ENCODE assay signal across 8 cellular contexts in genomic region chr1:19312782-19313635, GRCh38. TPM values are rescaled to one million over a fixed set of nuclear protein-coding genes. Genes with fewer than 3 reads are reported as not detected.
DNase-seq lines count a peak whose midpoint lies in the region; ATAC-seq, FAIRE-seq and TF ChIP-seq lines count a peak whose summit lies in the region.

No MANE protein-coding gene starts in this region.

- TF ChIP-seq POLR2A in HepG2 (IDR thresholded peaks at IDR 0.05; ENCODE audit: insufficient read depth in 1 of 2, low read depth in 2 of 2, low read length in 2 of 2): no peak

- no peaks in the 10 kb centered on the region for H3K9me3 Mint-ChIP-seq in activated CD4-positive, alpha-beta T cell treated with anti-CD3 and anti-CD28 coated beads, Interleukin-2, amount 10 ng/mL, durations not matched to agents 7 days and 5 days

- H3K4me1 Mint-ChIP-seq in activated CD4-positive, alpha-beta T cell treated with anti-CD3 and anti-CD28 coated beads, Interleukin-2, amount 10 ng/mL, durations not matched to agents 7 days and 5 days: peaks cover 43% of the 10 kb centered on the region

- no peak for FAIRE-seq in HepG2 (lab: Jason Lieb, UNC)

- H3K4me2 ChIP-seq in HepG2 (ENCODE audit: low read depth, low read length): peak overlapping the region; percentile 98

- CTCF ChIA-PET in activated CD4-positive, alpha-beta T cell treated with anti-CD3 and anti-CD28 coated beads, Interleukin-2, amount 10 ng/mL, durations not matched to agents 7 days and 5 days (lab: Charles Lee): interaction anchor here (0.8 kb wide), 1 partner anchor 148 kb away, joined by 3 read pairs; no protein-coding TSS in a partner anchor
- CTCF ChIA-PET in HepG2 (lab: Yijun Ruan, JAX; ENCODE audit: low intra/inter-chr PET ratio, low total read pairs): no interaction called here

- TF ChIP-seq RAD21 in HepG2 (CRISPR knock-in tag; IDR thresholded peaks at IDR 0.05): no peak

- DNase-seq in activated CD4-positive, alpha-beta T cell treated with anti-CD3 and anti-CD28 coated beads, Interleukin-2, amount 10 ng/mL, durations not matched to agents 7 days and 5 days: no peak
- no peak for DNase-seq in activated CD4-positive, alpha-beta T cell treated with anti-CD3 and anti-CD28 coated beads for 48 hours
- no peak for DNase-seq in ascending aorta (ENCODE audit: low spot score in 2 of 2)
- DNase-seq in HepG2 (ENCODE audit: low spot score): no peak
- no peak for DNase-seq in stimulated activated CD4-positive, alpha-beta T cell treated with anti-CD3 and anti-CD28 coated beads, Interleukin-12 subunit alpha, Interleukin-12 subunit beta, amount 100 ng/mL, for 4 hours

- H3K79me2 ChIP-seq in HepG2 (ENCODE audit: insufficient read depth, low read length): peaks cover 27% of the 10 kb centered on the region

- POLR2A ChIA-PET in activated CD4-positive, alpha-beta T cell treated with anti-CD3 and anti-CD28 coated beads, Interleukin-2, amount 10 ng/mL, durations not matched to agents 7 days and 5 days (lab: Charles Lee): interaction anchor here (0.7 kb wide), 1 partner anchor 151 kb away, joined by 3 read pairs; no protein-coding TSS in a partner anchor
- POLR2A ChIA-PET in HepG2 (lab: Yijun Ruan, JAX): interaction anchor here (0.5 to 4.7 kb wide), 18 partner anchors 11 to 341 kb away, joined by 3 to 21 read pairs (median 3); partner anchors contain the start of genes EMC1 and MRTO4

- H3K36me3 ChIP-seq in ascending aorta (peaks cover 3 to 6% of the 10 kb centered on the region in 2 donors), HepG2 (replicated peaks in 1 of 2; ENCODE audit: control insufficient read depth in 1 of 2, insufficient read depth in 2 of 2, low read length in 2 of 2) (peaks cover 6 to 21% of the 10 kb centered on the region in 2 experiments; a peak in 4 of 5 replicates)

- ATAC-seq in HG03354 (IDR thresholded peaks at IDR 0.05; ENCODE audit: poor library complexity, severe bottlenecking, unreplicated experiment) (peak; percentile 12), HepG2 (no peak), GM19397 (IDR thresholded peaks at IDR 0.05; ENCODE audit: unreplicated experiment) (no peak)

- peak overlapping the region; percentile 69 for H3K27ac Mint-ChIP-seq in activated CD4-positive, alpha-beta T cell treated with anti-CD3 and anti-CD28 coated beads, Interleukin-2, amount 10 ng/mL, durations not matched to agents 7 days and 5 days

- TF ChIP-seq EP300 in HepG2 (IDR thresholded peaks at IDR 0.05; ENCODE audit: low read depth in 2 of 2, low read length in 2 of 2) (no peak), HepG2 (CRISPR knock-in tag; IDR thresholded peaks at IDR 0.05; ENCODE audit: borderline replicate concordance) (no peak)

- peaks cover 4% of the 10 kb centered on the region for H3K36me3 Mint-ChIP-seq in activated CD4-positive, alpha-beta T cell treated with anti-CD3 and anti-CD28 coated beads, Interleukin-2, amount 10 ng/mL, durations not matched to agents 7 days and 5 days (ENCODE audit: low read depth)

- no peaks in the 10 kb centered on the region; the same call in 1 of the 2 replicates for H4K20me1 ChIP-seq in HepG2 (ENCODE audit: insufficient read depth, low read length)

- 33% methylated on average over 18 of the region's 20 CpGs for WGBS in HepG2 (ENCODE audit: low lambda C conversion rate)

- no peaks in the 10 kb centered on the region for H3K27me3 ChIP-seq in ascending aorta
- H3K27me3 ChIP-seq in HepG2 (ENCODE audit: control insufficient read depth in 1 of 2, insufficient read depth in 2 of 2, low read length in 2 of 2): no peaks in the 10 kb centered on the region; a peak in 1 of 5 replicates

- peak overlapping the region; percentile 78 for H3K4me3 Mint-ChIP-seq in activated CD4-positive, alpha-beta T cell treated with anti-CD3 and anti-CD28 coated beads, Interleukin-2, amount 10 ng/mL, durations not matched to agents 7 days and 5 days

- intact Hi-C loops in ascending aorta (cut with DNase I) (loop anchor here (1.0 to 10.0 kb wide), 5 partner anchors 76 to 388 kb away; partner anchors contain the start of genes CAPZB and NBL1), HepG2 (cut with micrococcal nuclease; ENCODE audit: unreplicated experiment) (no loop called here)

- TF ChIP-seq CTCF in ascending aorta (IDR thresholded peaks at IDR 0.05) (no peak), HepG2 (CRISPR knock-in tag; IDR thresholded peaks at IDR 0.05) (no peak)

- H3K4me1 ChIP-seq in ascending aorta: peaks cover 0 to 13% of the 10 kb centered on the region in 2 donors
- H3K4me1 ChIP-seq in HepG2 (ENCODE audit: insufficient read depth, low read length): peaks cover 64% of the 10 kb centered on the region

- H3K27me3 Mint-ChIP-seq in activated CD4-positive, alpha-beta T cell treated with anti-CD3 and anti-CD28 coated beads, Interleukin-2, amount 10 ng/mL, durations not matched to agents 7 days and 5 days: no peaks in the 10 kb centered on the region

- H3K4me3 ChIP-seq in ascending aorta (peak overlapping the region; percentile 71 to 96), HepG2 (replicated peaks in 1 of 3; ENCODE audit: insufficient read depth in 1 of 3, low read depth in 2 of 3, low read length in 3 of 3) (peak overlapping the region; percentile 70 to 95 (median 83))

- TSS peak; percentile 67 for BruUV-seq in HepG2 (replicated peaks; lab: Mats Ljungman, UMichigan)

- H2AFZ ChIP-seq in HepG2 (ENCODE audit: low read length): no peak overlapping the region

- in situ Hi-C loops in HepG2 (cut with HindIII; ENCODE audit: extremely low pct_ligation_motif_present, low pct_unique_long_range_greater_than_20kb): no loop called here

- peak overlapping the region; percentile 97 for H3K9ac ChIP-seq in HepG2 (ENCODE audit: insufficient read depth, low read depth, low read length)

- H3K9me3 ChIP-seq in ascending aorta: no peaks in the 10 kb centered on the region
- H3K9me3 ChIP-seq in HepG2 (ENCODE audit: low read length): no peaks in the 10 kb centered on the region

- H3K27ac ChIP-seq in ascending aorta (peak overlapping the region; percentile 83 to 93), HepG2 (ENCODE audit: extremely low read length, insufficient read depth, low read length) (peak overlapping the region; percentile 83), temporal lobe (ENCODE audit: low read depth, low read length) (peak overlapping the region; percentile 74)

RNA-seq across cellular contexts. Expression of gene SLC66A1, which starts 0.9 kb away (rescaled TPM):
- 1 to 10 TPM; 4.9 to 5.3 TPM for total RNA-seq in activated CD4-positive, alpha-beta T cell treated with anti-CD3 and anti-CD28 coated beads, Interleukin-2, amount 10 ng/mL, durations not matched to agents 7 days and 5 days
- 11.1 TPM for total RNA-seq in ascending aorta
- total RNA-seq in HepG2 (2016; rRNA removed; fragmentation: Illumina TruSeq; extraction: Trizol): 8.5 and 18.9 TPM in 2 replicates
- 4.6 and 5.7 TPM in 2 replicates for total RNA-seq in HepG2 (2016; cell fraction: cytosol; rRNA removed; fragmentation: Illumina TruSeq; extraction: Trizol; ENCODE audit: low read depth)
- 9.7 and 20.6 TPM in 2 replicates for total RNA-seq in HepG2 (2016; cell fraction: insoluble cytoplasmic fraction; rRNA removed; fragmentation: Illumina TruSeq; extraction: Trizol)
- 8.2 and 8.3 TPM in 2 replicates for total RNA-seq in HepG2 (2016; cell fraction: membrane; rRNA removed; fragmentation: Illumina TruSeq; extraction: Trizol)
- 17.2 and 20.6 TPM in 2 replicates for total RNA-seq in HepG2 (2016; cell fraction: nucleus; rRNA removed; fragmentation: Illumina TruSeq; extraction: Trizol)
- 15.4 and 24.4 TPM in 2 replicates for polyA plus RNA-seq in HepG2 (2011; rRNA removed)
- 15.0 and 19.6 TPM in 2 replicates for polyA plus RNA-seq in HepG2 (2011; cell fraction: cytosol; rRNA removed)
- 21.9 and 23.2 TPM in 2 replicates for polyA plus RNA-seq in HepG2 (2011; cell fraction: nucleus; rRNA removed)
- 8.6 and 10.0 TPM in 2 replicates for polyA plus RNA-seq in HepG2 (2012)
- 4.3 and 5.7 TPM in 2 replicates for polyA plus RNA-seq in HepG2 (2016; cell fraction: cytosol; fragmentation: Illumina TruSeq; extraction: Trizol; ENCODE audit: low read depth)
- polyA plus RNA-seq in HepG2 (2016; cell fraction: insoluble cytoplasmic fraction; fragmentation: Illumina TruSeq; extraction: Trizol; ENCODE audit: low read depth): 8.0 and 11.5 TPM in 2 replicates
- polyA plus RNA-seq in HepG2 (2016; cell fraction: membrane; fragmentation: Illumina TruSeq; extraction: Trizol; ENCODE audit: low read depth): 6.1 and 8.5 TPM in 2 replicates
- 41.6 and 41.9 TPM in 2 replicates for polyA plus RNA-seq in HepG2 (2016; cell fraction: nucleus; fragmentation: Illumina TruSeq; extraction: Trizol; ENCODE audit: insufficient read depth, low read depth)
- polyA minus RNA-seq in HepG2 (2011; rRNA and poly(A)+ RNA removed; ENCODE audit: low replicate concordance): 17.2 and 31.0 TPM in 2 replicates
- polyA minus RNA-seq in HepG2 (2011; cell fraction: cytosol; rRNA and poly(A)+ RNA removed): 7.4 and 8.9 TPM in 2 replicates
- polyA minus RNA-seq in HepG2 (2011; cell fraction: nucleus; rRNA and poly(A)+ RNA removed): 9.9 and 11.1 TPM in 2 replicates
- total RNA-seq in temporal lobe: 11.6 TPM

RNA-seq across cellular contexts. Expression of gene AKR7A2, which starts 1.1 kb away (rescaled TPM):
- 10 to 100 TPM; 45.4 to 45.8 TPM for total RNA-seq in activated CD4-positive, alpha-beta T cell treated with anti-CD3 and anti-CD28 coated beads, Interleukin-2, amount 10 ng/mL, durations not matched to agents 7 days and 5 days
- total RNA-seq in ascending aorta (53.7 TPM), HepG2 (2016; rRNA removed; fragmentation: Illumina TruSeq; extraction: Trizol) (75.6 and 91.8 TPM in 2 replicates), temporal lobe (20.7 TPM)
- 27.2 and 29.3 TPM in 2 replicates for total RNA-seq in HepG2 (2016; cell fraction: cytosol; rRNA removed; fragmentation: Illumina TruSeq; extraction: Trizol; ENCODE audit: low read depth)
- total RNA-seq in HepG2 (2016; cell fraction: insoluble cytoplasmic fraction; rRNA removed; fragmentation: Illumina TruSeq; extraction: Trizol): 75.1 and 91.3 TPM in 2 replicates
- total RNA-seq in HepG2 (2016; cell fraction: membrane; rRNA removed; fragmentation: Illumina TruSeq; extraction: Trizol): 38.5 and 45.3 TPM in 2 replicates
- total RNA-seq in HepG2 (2016; cell fraction: nucleus; rRNA removed; fragmentation: Illumina TruSeq; extraction: Trizol): 31.9 and 40.6 TPM in 2 replicates
- polyA plus RNA-seq in HepG2 (2011; rRNA removed): 40.8 and 45.2 TPM in 2 replicates
- 42.0 and 59.5 TPM in 2 replicates for polyA plus RNA-seq in HepG2 (2011; cell fraction: cytosol; rRNA removed)
- 20.7 and 23.1 TPM in 2 replicates for polyA plus RNA-seq in HepG2 (2011; cell fraction: nucleus; rRNA removed)
- 23.2 and 37.3 TPM in 2 replicates for polyA plus RNA-seq in HepG2 (2012)
- polyA plus RNA-seq in HepG2 (2016; cell fraction: cytosol; fragmentation: Illumina TruSeq; extraction: Trizol; ENCODE audit: low read depth): 30.5 and 33.1 TPM in 2 replicates
- polyA plus RNA-seq in HepG2 (2016; cell fraction: insoluble cytoplasmic fraction; fragmentation: Illumina TruSeq; extraction: Trizol; ENCODE audit: low read depth): 96.1 and 104 TPM in 2 replicates
- polyA plus RNA-seq in HepG2 (2016; cell fraction: membrane; fragmentation: Illumina TruSeq; extraction: Trizol; ENCODE audit: low read depth): 33.3 and 38.2 TPM in 2 replicates
- polyA plus RNA-seq in HepG2 (2016; cell fraction: nucleus; fragmentation: Illumina TruSeq; extraction: Trizol; ENCODE audit: insufficient read depth, low read depth): 46.3 and 53.6 TPM in 2 replicates
- polyA minus RNA-seq in HepG2 (2011; rRNA and poly(A)+ RNA removed; ENCODE audit: low replicate concordance): 57.1 and 74.2 TPM in 2 replicates
- 23.5 and 26.5 TPM in 2 replicates for polyA minus RNA-seq in HepG2 (2011; cell fraction: cytosol; rRNA and poly(A)+ RNA removed)
- polyA minus RNA-seq in HepG2 (2011; cell fraction: nucleus; rRNA and poly(A)+ RNA removed): 13.2 and 15.2 TPM in 2 replicates

RNA-seq across cellular contexts. Expression of gene AKR7A3, which starts 24.4 kb away (rescaled TPM):
- total RNA-seq in activated CD4-positive, alpha-beta T cell treated with anti-CD3 and anti-CD28 coated beads, Interleukin-2, amount 10 ng/mL, durations not matched to agents 7 days and 5 days: under 1 TPM; 0.52 to 0.62 TPM
- total RNA-seq in ascending aorta (11.7 TPM), HepG2 (2016; rRNA removed; fragmentation: Illumina TruSeq; extraction: Trizol) (0.15 and 1.00 TPM in 2 replicates), temporal lobe (1.7 TPM)
- 0.18 TPM in 1 of 2 replicates, not detected in the other for total RNA-seq in HepG2 (2016; cell fraction: cytosol; rRNA removed; fragmentation: Illumina TruSeq; extraction: Trizol; ENCODE audit: low read depth)
- total RNA-seq in HepG2 (2016; cell fraction: insoluble cytoplasmic fraction; rRNA removed; fragmentation: Illumina TruSeq; extraction: Trizol): 0.21 and 0.71 TPM in 2 replicates
- 0.28 and 0.46 TPM in 2 replicates for total RNA-seq in HepG2 (2016; cell fraction: membrane; rRNA removed; fragmentation: Illumina TruSeq; extraction: Trizol)
- total RNA-seq in HepG2 (2016; cell fraction: nucleus; rRNA removed; fragmentation: Illumina TruSeq; extraction: Trizol): 1.7 TPM in 2 replicates
- 0.58 and 1.0 TPM in 2 replicates for polyA plus RNA-seq in HepG2 (2011; rRNA removed)
- 0.22 and 0.24 TPM in 2 replicates for polyA plus RNA-seq in HepG2 (2011; cell fraction: cytosol; rRNA removed)
- polyA plus RNA-seq in HepG2 (2011; cell fraction: nucleus; rRNA removed): 4.2 and 5.2 TPM in 2 replicates
- polyA plus RNA-seq in HepG2 (2012): 0.45 and 0.56 TPM in 2 replicates
- 0.25 and 0.31 TPM in 2 replicates for polyA plus RNA-seq in HepG2 (2016; cell fraction: cytosol; fragmentation: Illumina TruSeq; extraction: Trizol; ENCODE audit: low read depth)
- polyA plus RNA-seq in HepG2 (2016; cell fraction: insoluble cytoplasmic fraction; fragmentation: Illumina TruSeq; extraction: Trizol; ENCODE audit: low read depth): 0.17 and 0.23 TPM in 2 replicates
- polyA plus RNA-seq in HepG2 (2016; cell fraction: membrane; fragmentation: Illumina TruSeq; extraction: Trizol; ENCODE audit: low read depth): 0.11 and 0.15 TPM in 2 replicates
- polyA plus RNA-seq in HepG2 (2016; cell fraction: nucleus; fragmentation: Illumina TruSeq; extraction: Trizol; ENCODE audit: insufficient read depth, low read depth): 4.0 and 5.6 TPM in 2 replicates
- 0.34 and 1.1 TPM in 2 replicates for polyA minus RNA-seq in HepG2 (2011; rRNA and poly(A)+ RNA removed; ENCODE audit: low replicate concordance)
- not detected in 2 replicates for polyA minus RNA-seq in HepG2 (2011; cell fraction: cytosol; rRNA and poly(A)+ RNA removed)
- 0.99 and 1.0 TPM in 2 replicates for polyA minus RNA-seq in HepG2 (2011; cell fraction: nucleus; rRNA and poly(A)+ RNA removed)
